17 cellular contexts compared by ENCODE assay signal in the genomic region with DNA sequence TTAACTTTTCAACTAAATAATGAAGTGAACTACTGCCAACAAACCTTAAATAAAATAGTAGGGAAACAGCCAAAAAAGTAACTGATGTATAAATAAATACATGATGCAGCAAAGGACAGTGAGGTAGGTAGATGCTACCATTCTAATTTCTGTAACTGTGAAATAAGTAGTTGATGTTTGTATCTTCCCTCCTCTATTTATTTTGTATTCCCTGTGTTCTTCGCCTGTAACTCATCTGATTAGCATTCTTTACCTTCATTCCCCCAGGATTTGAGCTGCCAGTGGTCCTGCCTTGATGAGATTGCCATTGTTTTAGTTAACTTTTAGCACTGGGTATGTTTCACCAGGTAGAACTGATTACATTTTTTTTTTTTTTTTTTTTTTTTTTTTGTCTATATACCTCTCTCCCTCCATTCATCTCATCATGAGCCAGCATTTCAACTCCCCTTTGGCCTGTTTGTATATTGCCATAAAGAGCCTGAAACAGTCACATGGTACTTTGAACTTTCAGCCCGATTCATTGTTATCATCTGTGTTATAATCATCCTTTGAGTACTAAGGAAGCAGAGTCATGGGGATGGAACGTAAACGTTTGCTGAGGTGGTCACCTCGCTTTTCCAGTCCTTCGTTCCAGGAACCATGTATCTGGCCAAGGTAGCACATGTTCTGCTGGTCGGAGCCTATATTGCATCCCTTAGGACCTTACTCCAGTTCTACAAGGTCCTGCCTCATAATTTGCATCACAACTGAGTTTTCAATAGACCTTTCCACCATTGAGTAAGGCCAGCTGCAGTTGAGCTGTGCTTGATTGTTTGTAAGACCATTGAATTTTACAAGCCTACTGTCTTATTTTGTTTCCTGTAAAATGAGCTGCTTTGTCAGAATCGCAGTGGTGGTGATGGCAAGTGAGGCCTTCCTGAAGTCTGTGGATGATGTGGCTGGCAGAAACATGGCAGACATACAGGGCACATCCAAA.
A peak's percentile ranks its signal among the peaks of the same experiment; 100 is the strongest.
DNase-seq lines count a peak whose midpoint lies in the region; TF ChIP-seq lines count a peak whose summit lies in the region.
"Had no signal": no experiment of that assay in that cellular context is flagged by ENCODE, and none has a peak within 500 bp of the region (broad histone marks: within the 10 kb centered on the region; RNA-seq: fewer than 3 reads in every experiment).

No MANE protein-coding gene starts in this region.

- H3K27ac Mint-ChIP-seq in HFFc6, result peak overlapping the region; percentile 68
- peak overlapping the region; percentile 34 for H3K27ac Mint-ChIP-seq in chondrocyte (ENCODE audit: unreplicated experiment)
- H3K27ac Mint-ChIP-seq in nephron, result peak overlapping the region in 2 of 3 experiments; percentile 6 to 49

- H3K4me1 Mint-ChIP-seq in HFFc6 (ENCODE audit: low read depth) (peaks cover 28% of the 10 kb centered on the region), chondrocyte (ENCODE audit: low read depth) (peaks cover 24% of the 10 kb centered on the region), nephron (peaks cover 5% of the 10 kb centered on the region)

- peak; percentile 38 for DNase-seq in COLO668 (lab: John Stamatoyannopoulos, UW; ENCODE audit: unreplicated experiment)
- no peak for DNase-seq in HFFc6
- DNase-seq in chondrocyte (ENCODE audit: low spot score), result no peak
- no peak for DNase-seq in ACHN
- DNase-seq in effector CD4-positive, alpha-beta T cell, result no peak
- DNase-seq in stimulated activated CD4-positive, alpha-beta T cell treated with anti-CD3 and anti-CD28 coated beads, Interleukin-1b, Interleukin-23, amount 100 ng/mL, for 48 hours, result no peak
- no peak for DNase-seq in NCI-H1417 treated with DMSO at 0.1 percent for 48 hours (lab: John Stamatoyannopoulos, UW)
- DNase-seq: activated CD4-positive, alpha-beta T cell treated with anti-CD3 and anti-CD28 coated beads, Interleukin-2, amount 50 U/mL, for 4 hours; activated T-cell treated with anti-CD3 and anti-CD28 coated beads, Interleukin-2, amount 50 U/mL, for 48 hours; C1 segment of cervical spinal cord; effector CD8-positive, alpha-beta T cell; GDM1; islet precursor cell; NCI-H1436 treated with DMSO at 0.1 percent for 48 hours; T-helper 9 cell; upper lobe of right lung had no signal

- H3K36me3 Mint-ChIP-seq in HFFc6 (ENCODE audit: low read depth), result peaks cover 40% of the 10 kb centered on the region
- peaks cover 6% of the 10 kb centered on the region for H3K36me3 Mint-ChIP-seq in chondrocyte (ENCODE audit: low read depth)
- H3K36me3 Mint-ChIP-seq in nephron (ENCODE audit: low read depth), result peaks cover 42% of the 10 kb centered on the region

- H3K4me3 Mint-ChIP-seq in HFFc6 (no peak overlapping the region; the same call in 1 of the 2 replicates), chondrocyte (ENCODE audit: unreplicated experiment) (no peak overlapping the region), nephron (no peak overlapping the region)

- no peak for TF ChIP-seq CTCF in HFFc6 (IDR thresholded peaks at IDR 0.05)
- no peak for TF ChIP-seq CTCF in chondrocyte (IDR thresholded peaks at IDR 0.05)
- no peak for TF ChIP-seq CTCF in nephron (IDR thresholded peaks at IDR 0.05; ENCODE audit: unreplicated experiment in 3 of 3)

- H3K9me3 Mint-ChIP-seq in HFFc6, result no peaks in the 10 kb centered on the region
- H3K9me3 Mint-ChIP-seq in chondrocyte (ENCODE audit: low read depth), result peaks cover 14% of the 10 kb centered on the region
- peaks cover 14% of the 10 kb centered on the region for H3K9me3 Mint-ChIP-seq in nephron

- in situ Hi-C loops in ACHN (cut with HindIII; ENCODE audit: low pct_ligation_motif_present, low pct_unique_long_range_greater_than_20kb, low sequenced_read_pairs), result no loop called here

- H3K27me3 Mint-ChIP-seq in HFFc6 (ENCODE audit: insufficient read depth) (no peaks in the 10 kb centered on the region), chondrocyte (ENCODE audit: low read depth) (no peaks in the 10 kb centered on the region), nephron (ENCODE audit: low read depth) (no peaks in the 10 kb centered on the region)
